Comparison of ENCODE assay signal across 1 cellular context in genomic region chr22:40194656-40195055, GRCh38.
TF ChIP-seq lines count a peak whose summit lies in the region.

No MANE protein-coding gene starts in this region.

TF ChIP-seq in IMR-90, 13 proteins besides CTCF, POLR2A, EP300 and RAD21:
- TF ChIP-seq BHLHE40 (IDR thresholded peaks at IDR 0.05; ENCODE audit: low read depth, low read length) = no peak
- TF ChIP-seq CHD1 (IDR thresholded peaks at IDR 0.05; ENCODE audit: low read depth, low read length) = no peak
- no peak for TF ChIP-seq SMC3 (IDR thresholded peaks at IDR 0.05; ENCODE audit: low read depth, low read length)
- no peak for TF ChIP-seq MXI1 (IDR thresholded peaks at IDR 0.05; ENCODE audit: borderline replicate concordance, low read depth, low read length)
- TF ChIP-seq FOS (IDR thresholded peaks at IDR 0.05; ENCODE audit: low read depth, low read length) = no peak
- TF ChIP-seq ELK1 (IDR thresholded peaks at IDR 0.05; ENCODE audit: borderline replicate concordance, low read depth, low read length) = no peak
- TF ChIP-seq MAFK (IDR thresholded peaks at IDR 0.05; ENCODE audit: low read depth, low read length) = no peak
- no peak for TF ChIP-seq CEBPB (IDR thresholded peaks at IDR 0.05; ENCODE audit: low read depth, low read length)
- no peak for TF ChIP-seq MAZ (IDR thresholded peaks at IDR 0.05; ENCODE audit: borderline replicate concordance, low read depth, low read length)
- no peak for TF ChIP-seq RCOR1 (IDR thresholded peaks at IDR 0.05; ENCODE audit: insufficient replicate concordance, low read length)
- no peak for TF ChIP-seq NFE2L2 (IDR thresholded peaks at IDR 0.05; ENCODE audit: low read depth, low read length)
- no peak for TF ChIP-seq RFX5 (IDR thresholded peaks at IDR 0.05; ENCODE audit: low read depth, low read length)
- TF ChIP-seq USF2 (IDR thresholded peaks at IDR 0.05; ENCODE audit: low read depth, low read length) = no peak
TF ChIP-seq in IMR-90: peak in this region for 0.
